21 cellular contexts compared by ENCODE assay signal in genomic region chr9:73515216-73515615, GRCh38.
"Had no signal": no experiment of that assay in that cellular context is flagged by ENCODE, and none has a peak within 500 bp of the region (broad histone marks: within the 10 kb centered on the region; RNA-seq: fewer than 3 reads in every experiment).

No MANE protein-coding gene starts in this region.

- H3K27ac Mint-ChIP-seq: activated T-helper 17 cell treated with anti-CD3 and anti-CD28 coated beads, Interleukin-2, amount 50 U/mL, for 72 hours; effector memory CD8-positive, alpha-beta T cell; progenitor cell of endocrine pancreas; stimulated activated naive B cell treated with anti-CD40 and anti-IgM and Interleukin-4, amounts not matched to agents 10 μg/mL and 1 μg/mL and 100 μg/mL, for 72 hours had no signal

- H3K4me1 Mint-ChIP-seq: activated T-helper 17 cell treated with anti-CD3 and anti-CD28 coated beads, Interleukin-2, amount 50 U/mL, for 72 hours; nephron; stimulated activated naive B cell treated with anti-CD40 and anti-IgM and Interleukin-4, amounts not matched to agents 10 μg/mL and 1 μg/mL and 100 μg/mL, for 72 hours had no signal

- H3K4me3 ChIP-seq: lower lobe of right lung, skin epidermis, thyroid gland had no signal

- H3K27me3 Mint-ChIP-seq: activated T-helper 17 cell treated with anti-CD3 and anti-CD28 coated beads, Interleukin-2, amount 50 U/mL, for 72 hours; effector memory CD8-positive, alpha-beta T cell; progenitor cell of endocrine pancreas; stimulated activated naive B cell treated with anti-CD40 and anti-IgM and Interleukin-4, amounts not matched to agents 10 μg/mL and 1 μg/mL and 100 μg/mL, for 72 hours had no signal

- H3K9me3 ChIP-seq: lower lobe of right lung, thyroid gland had no signal

- H3K27me3 ChIP-seq: brain microvascular endothelial cell, thyroid gland had no signal

- H3K4me1 ChIP-seq: lower lobe of right lung, thyroid gland had no signal

- ATAC-seq: activated CD4-positive, CD25-positive, alpha-beta regulatory T cell treated with anti-CD3 and anti-CD28 coated beads, Interleukin-2, amount 50 U/mL, for 24 hours; activated T-helper 17 cell treated with anti-CD3 and anti-CD28 coated beads, Interleukin-2, amount 50 U/mL, for 72 hours; effector memory CD8-positive, alpha-beta T cell; lower lobe of right lung; right cardiac atrium; stimulated activated naive B cell treated with anti-CD40 and anti-IgM and Interleukin-4, amounts not matched to agents 10 μg/mL and 1 μg/mL and 100 μg/mL, for 72 hours had no signal

- H3K9me3 Mint-ChIP-seq: activated T-helper 17 cell treated with anti-CD3 and anti-CD28 coated beads, Interleukin-2, amount 50 U/mL, for 72 hours; nephron had no signal

- H3K36me3 Mint-ChIP-seq: stimulated activated naive B cell treated with anti-CD40 and anti-IgM and Interleukin-4, amounts not matched to agents 10 μg/mL and 1 μg/mL and 100 μg/mL, for 72 hours had no signal

- H3K4me3 Mint-ChIP-seq: activated T-helper 17 cell treated with anti-CD3 and anti-CD28 coated beads, Interleukin-2, amount 50 U/mL, for 72 hours; effector memory CD8-positive, alpha-beta T cell; nephron; stimulated activated naive B cell treated with anti-CD40 and anti-IgM and Interleukin-4, amounts not matched to agents 10 μg/mL and 1 μg/mL and 100 μg/mL, for 72 hours had no signal

- H3K36me3 ChIP-seq: brain microvascular endothelial cell, lower lobe of right lung, thyroid gland had no signal

- H3K27ac ChIP-seq: brain microvascular endothelial cell, lower lobe of right lung, skin epidermis, thyroid gland had no signal

- FAIRE-seq: urothelium cell line had no signal

- DNase-seq: activated CD4-positive, alpha-beta T cell treated with anti-CD3 and anti-CD28 coated beads, Interleukin-2, amount 50 U/mL, for 1 hour; activated naive CD4-positive, alpha-beta T cell treated with Interleukin-2 at 50 U/mL for 16 hours; activated T-cell treated with anti-CD3 and anti-CD28 coated beads for 4 hours; anterior cingulate cortex; brain microvascular endothelial cell; effector memory CD8-positive, alpha-beta T cell; erythroblast; hypothalamus; lower lobe of right lung; right cardiac atrium; stimulated activated CD4-positive, alpha-beta T cell treated with anti-CD3 and anti-CD28 coated beads, Interleukin-15, amount 100 ng/mL, for 24 hours; stimulated activated CD4-positive, alpha-beta T cell treated with anti-CD3 and anti-CD28 coated beads, Interleukin-4, amount 100 ng/mL, for 1 hour; stimulated activated naive B cell treated with anti-CD40 and anti-IgM and Interleukin-4, amounts not matched to agents 10 μg/mL and 1 μg/mL and 100 μg/mL, for 72 hours; T-helper 9 cell; thyroid gland had no signal
